In genomic region chr14:103385153-103385993, GRCh38 we compare ENCODE assay signal across 2 cellular contexts.
TF ChIP-seq lines count a peak whose summit lies in the region.

Gene MARK3, plus strand, starts transcription at chr14:103385415. Its CDS starts 615 bp downstream, at chr14:103386030.

TF ChIP-seq in IMR-90, 13 proteins besides CTCF, POLR2A, EP300 and RAD21:
- TF ChIP-seq BHLHE40 (IDR thresholded peaks at IDR 0.05; ENCODE audit: low read depth, low read length), result peak; percentile 34; the same call in 1 of the 2 replicates
- TF ChIP-seq MAFK (IDR thresholded peaks at IDR 0.05; ENCODE audit: low read depth, low read length), result no peak
- peak; percentile 95 for TF ChIP-seq RFX5 (IDR thresholded peaks at IDR 0.05; ENCODE audit: low read depth, low read length)
- no peak for TF ChIP-seq RCOR1 (IDR thresholded peaks at IDR 0.05; ENCODE audit: insufficient replicate concordance, low read length)
- TF ChIP-seq MAZ (IDR thresholded peaks at IDR 0.05; ENCODE audit: borderline replicate concordance, low read depth, low read length), result peak; percentile 25; the same call in 1 of the 2 replicates
- no peak for TF ChIP-seq CEBPB (IDR thresholded peaks at IDR 0.05; ENCODE audit: low read depth, low read length)
- peak; percentile 32; the same call in 1 of the 2 replicates for TF ChIP-seq MXI1 (IDR thresholded peaks at IDR 0.05; ENCODE audit: borderline replicate concordance, low read depth, low read length)
- TF ChIP-seq SMC3 (IDR thresholded peaks at IDR 0.05; ENCODE audit: low read depth, low read length), result 0 out of 2 replicates have a peak, but pooled peaks have one; percentile 9
- no peak for TF ChIP-seq FOS (IDR thresholded peaks at IDR 0.05; ENCODE audit: low read depth, low read length)

TF ChIP-seq in endothelial cell of umbilical vein, 7 proteins besides CTCF, POLR2A, EP300 and RAD21:
- TF ChIP-seq EZH2 (IDR thresholded peaks at IDR 0.05; ENCODE audit: borderline replicate concordance, low read depth, low read length, severe bottlenecking) (no peak), MYC (IDR thresholded peaks at IDR 0.05; ENCODE audit: low read depth, low read length) (no peak), FOS (IDR thresholded peaks at IDR 0.05; ENCODE audit: borderline replicate concordance, insufficient read depth, low read length) (no peak), POLR2AphosphoS5 (IDR thresholded peaks at IDR 0.05; ENCODE audit: insufficient read depth, low read depth, low read length) (peak; percentile 96), MAX (IDR thresholded peaks at IDR 0.05; ENCODE audit: insufficient read depth, insufficient read length) (peak; percentile 2)
